1 cellular context compared by ENCODE assay signal in the genomic region with DNA sequence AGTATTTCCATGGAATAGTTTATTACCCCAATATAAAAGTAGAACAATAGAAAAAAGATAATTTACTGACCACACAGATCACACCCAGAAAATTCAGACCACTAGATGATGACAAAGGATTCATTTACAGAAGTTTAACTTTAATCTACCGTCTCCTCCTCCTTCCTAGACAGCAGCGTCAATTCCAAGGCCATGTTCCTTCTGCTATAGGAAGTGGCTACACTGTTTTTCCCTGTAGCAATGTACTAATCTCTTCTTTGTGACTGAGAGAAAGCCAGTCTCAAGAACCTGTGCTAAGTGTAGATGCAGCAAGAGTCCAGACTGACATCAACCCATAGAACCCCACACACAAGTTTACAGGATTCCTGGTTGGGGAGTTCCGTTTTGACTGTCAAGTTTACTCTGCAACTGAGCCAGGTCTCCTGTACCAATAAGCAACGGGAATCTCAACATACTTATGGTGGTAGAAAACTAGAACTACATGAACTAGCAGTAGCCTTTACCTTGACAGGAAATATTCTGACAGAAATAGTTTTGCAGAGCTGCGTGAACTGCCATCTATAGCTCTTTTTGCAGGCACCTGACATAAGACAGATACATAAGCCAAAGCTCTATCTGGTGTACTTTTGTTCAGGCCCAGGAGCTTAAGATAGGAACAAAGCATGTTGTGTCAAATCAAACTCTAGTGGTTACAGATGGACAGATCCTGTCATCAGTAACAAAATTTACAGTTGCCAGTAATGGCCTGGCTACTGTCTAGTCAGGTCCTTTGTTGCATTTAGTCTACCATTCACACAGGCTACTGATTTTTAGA.
A peak's percentile ranks its signal among the peaks of the same experiment; 100 is the strongest.
TF ChIP-seq lines count a peak whose summit lies in the region.

No MANE protein-coding gene starts in this region.

TF ChIP-seq in K562, 482 proteins besides CTCF, POLR2A, EP300 and RAD21 (continued from another document and continues in another):
- TF ChIP-seq, protein P1, sequence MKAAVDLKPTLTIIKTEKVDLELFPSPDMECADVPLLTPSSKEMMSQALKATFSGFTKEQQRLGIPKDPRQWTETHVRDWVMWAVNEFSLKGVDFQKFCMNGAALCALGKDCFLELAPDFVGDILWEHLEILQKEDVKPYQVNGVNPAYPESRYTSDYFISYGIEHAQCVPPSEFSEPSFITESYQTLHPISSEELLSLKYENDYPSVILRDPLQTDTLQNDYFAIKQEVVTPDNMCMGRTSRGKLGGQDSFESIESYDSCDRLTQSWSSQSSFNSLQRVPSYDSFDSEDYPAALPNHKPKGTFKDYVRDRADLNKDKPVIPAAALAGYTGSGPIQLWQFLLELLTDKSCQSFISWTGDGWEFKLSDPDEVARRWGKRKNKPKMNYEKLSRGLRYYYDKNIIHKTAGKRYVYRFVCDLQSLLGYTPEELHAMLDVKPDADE (conservative IDR thresholded peaks at IDR 0.05; ENCODE audit: control insufficient read depth, low read depth, low read length): no peak
- no peak for TF ChIP-seq CEBPB (tag; IDR thresholded peaks at IDR 0.05)
- no peak for TF ChIP-seq CBX3 (IDR thresholded peaks at IDR 0.05; ENCODE audit: borderline replicate concordance in 1 of 2, low read length in 2 of 2)
- TF ChIP-seq, protein P2, sequence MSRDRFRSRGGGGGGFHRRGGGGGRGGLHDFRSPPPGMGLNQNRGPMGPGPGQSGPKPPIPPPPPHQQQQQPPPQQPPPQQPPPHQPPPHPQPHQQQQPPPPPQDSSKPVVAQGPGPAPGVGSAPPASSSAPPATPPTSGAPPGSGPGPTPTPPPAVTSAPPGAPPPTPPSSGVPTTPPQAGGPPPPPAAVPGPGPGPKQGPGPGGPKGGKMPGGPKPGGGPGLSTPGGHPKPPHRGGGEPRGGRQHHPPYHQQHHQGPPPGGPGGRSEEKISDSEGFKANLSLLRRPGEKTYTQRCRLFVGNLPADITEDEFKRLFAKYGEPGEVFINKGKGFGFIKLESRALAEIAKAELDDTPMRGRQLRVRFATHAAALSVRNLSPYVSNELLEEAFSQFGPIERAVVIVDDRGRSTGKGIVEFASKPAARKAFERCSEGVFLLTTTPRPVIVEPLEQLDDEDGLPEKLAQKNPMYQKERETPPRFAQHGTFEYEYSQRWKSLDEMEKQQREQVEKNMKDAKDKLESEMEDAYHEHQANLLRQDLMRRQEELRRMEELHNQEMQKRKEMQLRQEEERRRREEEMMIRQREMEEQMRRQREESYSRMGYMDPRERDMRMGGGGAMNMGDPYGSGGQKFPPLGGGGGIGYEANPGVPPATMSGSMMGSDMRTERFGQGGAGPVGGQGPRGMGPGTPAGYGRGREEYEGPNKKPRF (IDR thresholded peaks at IDR 0.05; ENCODE audit: low read depth, low read length): no peak
- peak in 1 of 2 experiments; percentile 79; a peak in 2 of 4 replicates for TF ChIP-seq RCOR1 (IDR thresholded peaks at IDR 0.05; ENCODE audit: borderline replicate concordance in 1 of 2, low read depth in 2 of 2, low read length in 2 of 2)
- no peak for TF ChIP-seq MIER1 (IDR thresholded peaks at IDR 0.05; ENCODE audit: low read depth)
- TF ChIP-seq GABPB2 (CRISPR knock-in tag; conservative IDR thresholded peaks at IDR 0.05): no peak
- no peak for TF ChIP-seq HNRNPUL1 (IDR thresholded peaks at IDR 0.05; ENCODE audit: low read length)
- no peak for TF ChIP-seq NUFIP1 (IDR thresholded peaks at IDR 0.05; ENCODE audit: partially characterized antibody)
- no peak for TF ChIP-seq ZNF224 (CRISPR knock-in tag; IDR thresholded peaks at IDR 0.05)
- peak; percentile 97 for TF ChIP-seq MEIS2 (IDR thresholded peaks at IDR 0.05; ENCODE audit: partially characterized antibody)
- no peak for TF ChIP-seq MCM7 (IDR thresholded peaks at IDR 0.05)
- TF ChIP-seq RBBP5 (IDR thresholded peaks at IDR 0.05; ENCODE audit: borderline replicate concordance, insufficient read depth, low read length, poor library complexity, severe bottlenecking): no peak
- TF ChIP-seq, protein P3, sequence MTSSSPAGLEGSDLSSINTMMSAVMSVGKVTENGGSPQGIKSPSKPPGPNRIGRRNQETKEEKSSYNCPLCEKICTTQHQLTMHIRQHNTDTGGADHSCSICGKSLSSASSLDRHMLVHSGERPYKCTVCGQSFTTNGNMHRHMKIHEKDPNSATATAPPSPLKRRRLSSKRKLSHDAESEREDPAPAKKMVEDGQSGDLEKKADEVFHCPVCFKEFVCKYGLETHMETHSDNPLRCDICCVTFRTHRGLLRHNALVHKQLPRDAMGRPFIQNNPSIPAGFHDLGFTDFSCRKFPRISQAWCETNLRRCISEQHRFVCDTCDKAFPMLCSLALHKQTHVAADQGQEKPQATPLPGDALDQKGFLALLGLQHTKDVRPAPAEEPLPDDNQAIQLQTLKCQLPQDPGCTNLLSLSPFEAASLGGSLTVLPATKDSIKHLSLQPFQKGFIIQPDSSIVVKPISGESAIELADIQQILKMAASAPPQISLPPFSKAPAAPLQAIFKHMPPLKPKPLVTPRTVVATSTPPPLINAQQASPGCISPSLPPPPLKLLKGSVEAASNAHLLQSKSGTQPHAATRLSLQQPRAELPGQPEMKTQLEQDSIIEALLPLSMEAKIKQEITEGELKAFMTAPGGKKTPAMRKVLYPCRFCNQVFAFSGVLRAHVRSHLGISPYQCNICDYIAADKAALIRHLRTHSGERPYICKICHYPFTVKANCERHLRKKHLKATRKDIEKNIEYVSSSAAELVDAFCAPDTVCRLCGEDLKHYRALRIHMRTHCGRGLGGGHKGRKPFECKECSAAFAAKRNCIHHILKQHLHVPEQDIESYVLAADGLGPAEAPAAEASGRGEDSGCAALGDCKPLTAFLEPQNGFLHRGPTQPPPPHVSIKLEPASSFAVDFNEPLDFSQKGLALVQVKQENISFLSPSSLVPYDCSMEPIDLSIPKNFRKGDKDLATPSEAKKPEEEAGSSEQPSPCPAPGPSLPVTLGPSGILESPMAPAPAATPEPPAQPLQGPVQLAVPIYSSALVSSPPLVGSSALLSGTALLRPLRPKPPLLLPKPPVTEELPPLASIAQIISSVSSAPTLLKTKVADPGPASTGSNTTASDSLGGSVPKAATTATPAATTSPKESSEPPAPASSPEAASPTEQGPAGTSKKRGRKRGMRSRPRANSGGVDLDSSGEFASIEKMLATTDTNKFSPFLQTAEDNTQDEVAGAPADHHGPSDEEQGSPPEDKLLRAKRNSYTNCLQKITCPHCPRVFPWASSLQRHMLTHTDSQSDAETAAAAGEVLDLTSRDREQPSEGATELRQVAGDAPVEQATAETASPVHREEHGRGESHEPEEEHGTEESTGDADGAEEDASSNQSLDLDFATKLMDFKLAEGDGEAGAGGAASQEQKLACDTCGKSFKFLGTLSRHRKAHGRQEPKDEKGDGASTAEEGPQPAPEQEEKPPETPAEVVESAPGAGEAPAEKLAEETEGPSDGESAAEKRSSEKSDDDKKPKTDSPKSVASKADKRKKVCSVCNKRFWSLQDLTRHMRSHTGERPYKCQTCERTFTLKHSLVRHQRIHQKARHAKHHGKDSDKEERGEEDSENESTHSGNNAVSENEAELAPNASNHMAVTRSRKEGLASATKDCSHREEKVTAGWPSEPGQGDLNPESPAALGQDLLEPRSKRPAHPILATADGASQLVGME (CRISPR knock-in tag; IDR thresholded peaks at IDR 0.05): no peak
- TF ChIP-seq, protein P4, sequence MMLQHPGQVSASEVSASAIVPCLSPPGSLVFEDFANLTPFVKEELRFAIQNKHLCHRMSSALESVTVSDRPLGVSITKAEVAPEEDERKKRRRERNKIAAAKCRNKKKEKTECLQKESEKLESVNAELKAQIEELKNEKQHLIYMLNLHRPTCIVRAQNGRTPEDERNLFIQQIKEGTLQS (IDR thresholded peaks at IDR 0.05): no peak
- TF ChIP-seq, protein P4 (CRISPR knock-in tag; conservative IDR thresholded peaks at IDR 0.05): no peak
- TF ChIP-seq, protein P5, sequence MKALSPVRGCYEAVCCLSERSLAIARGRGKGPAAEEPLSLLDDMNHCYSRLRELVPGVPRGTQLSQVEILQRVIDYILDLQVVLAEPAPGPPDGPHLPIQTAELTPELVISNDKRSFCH (CRISPR knock-in tag; IDR thresholded peaks at IDR 0.05): no peak
- TF ChIP-seq, protein P5 (tag; IDR thresholded peaks at IDR 0.05): no peak
- TF ChIP-seq ZNF436 (CRISPR knock-in tag; IDR thresholded peaks at IDR 0.05): no peak
- no peak for TF ChIP-seq MEF2A (IDR thresholded peaks at IDR 0.05; ENCODE audit: control insufficient read depth, low read depth, low read length)
- no peak for TF ChIP-seq U2AF2 (optimal IDR thresholded peaks at IDR 0.05; ENCODE audit: low read depth, low read length)
- no peak for TF ChIP-seq ETV1 (tag; conservative IDR thresholded peaks at IDR 0.05; ENCODE audit: low read depth)
- peak; percentile 57 to 65; a peak in 3 of 4 replicates for TF ChIP-seq KDM1A (IDR thresholded peaks at IDR 0.05)
- TF ChIP-seq, protein P6, sequence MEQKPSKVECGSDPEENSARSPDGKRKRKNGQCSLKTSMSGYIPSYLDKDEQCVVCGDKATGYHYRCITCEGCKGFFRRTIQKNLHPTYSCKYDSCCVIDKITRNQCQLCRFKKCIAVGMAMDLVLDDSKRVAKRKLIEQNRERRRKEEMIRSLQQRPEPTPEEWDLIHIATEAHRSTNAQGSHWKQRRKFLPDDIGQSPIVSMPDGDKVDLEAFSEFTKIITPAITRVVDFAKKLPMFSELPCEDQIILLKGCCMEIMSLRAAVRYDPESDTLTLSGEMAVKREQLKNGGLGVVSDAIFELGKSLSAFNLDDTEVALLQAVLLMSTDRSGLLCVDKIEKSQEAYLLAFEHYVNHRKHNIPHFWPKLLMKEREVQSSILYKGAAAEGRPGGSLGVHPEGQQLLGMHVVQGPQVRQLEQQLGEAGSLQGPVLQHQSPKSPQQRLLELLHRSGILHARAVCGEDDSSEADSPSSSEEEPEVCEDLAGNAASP (IDR thresholded peaks at IDR 0.05): no peak
- no peak for TF ChIP-seq E2F3 (CRISPR knock-in tag; IDR thresholded peaks at IDR 0.05)
- TF ChIP-seq PTBP1 (IDR thresholded peaks at IDR 0.05; ENCODE audit: low read depth, low read length): no peak
- TF ChIP-seq, protein P7, sequence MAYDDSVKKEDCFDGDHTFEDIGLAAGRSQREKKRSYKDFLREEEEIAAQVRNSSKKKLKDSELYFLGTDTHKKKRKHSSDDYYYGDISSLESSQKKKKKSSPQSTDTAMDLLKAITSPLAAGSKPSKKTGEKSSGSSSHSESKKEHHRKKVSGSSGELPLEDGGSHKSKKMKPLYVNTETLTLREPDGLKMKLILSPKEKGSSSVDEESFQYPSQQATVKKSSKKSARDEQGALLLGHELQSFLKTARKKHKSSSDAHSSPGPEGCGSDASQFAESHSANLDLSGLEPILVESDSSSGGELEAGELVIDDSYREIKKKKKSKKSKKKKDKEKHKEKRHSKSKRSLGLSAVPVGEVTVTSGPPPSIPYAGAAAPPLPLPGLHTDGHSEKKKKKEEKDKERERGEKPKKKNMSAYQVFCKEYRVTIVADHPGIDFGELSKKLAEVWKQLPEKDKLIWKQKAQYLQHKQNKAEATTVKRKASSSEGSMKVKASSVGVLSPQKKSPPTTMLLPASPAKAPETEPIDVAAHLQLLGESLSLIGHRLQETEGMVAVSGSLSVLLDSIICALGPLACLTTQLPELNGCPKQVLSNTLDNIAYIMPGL (CRISPR knock-in tag; IDR thresholded peaks at IDR 0.05): no peak
- TF ChIP-seq, protein P8, sequence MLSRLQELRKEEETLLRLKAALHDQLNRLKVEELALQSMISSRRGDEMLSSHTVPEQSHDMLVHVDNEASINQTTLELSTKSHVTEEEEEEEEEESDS (CRISPR knock-in tag; IDR thresholded peaks at IDR 0.05): no peak
